ENCODE assay signal across 8 cellular contexts in genomic region chr5:115291397-115291796, GRCh38.
"Had no signal": no experiment of that assay in that cellular context is flagged by ENCODE, and none has a peak within 500 bp of the region (broad histone marks: within the 10 kb centered on the region; RNA-seq: fewer than 3 reads in every experiment).

No MANE protein-coding gene starts in this region.

- H2AFZ ChIP-seq: GM23338 had no signal

- H3K4me3 ChIP-seq: GM23338 had no signal

- H3K27ac ChIP-seq: KMS-11 had no signal

- H3K4me2 ChIP-seq: GM23338, KMS-11 had no signal

- H3K9ac ChIP-seq: KMS-11 had no signal

- DNase-seq: H9, HCEC 1CT, KBM-7 had no signal

- H3K4me3 Mint-ChIP-seq: GM23338, H9 had no signal

- FAIRE-seq: H1, H54, HTR-8/SVneo had no signal

- H3K27ac Mint-ChIP-seq: GM23338, H9 had no signal

- ATAC-seq: GM23338 had no signal
